ENCODE assay signal across 15 cellular contexts in the genomic region with DNA sequence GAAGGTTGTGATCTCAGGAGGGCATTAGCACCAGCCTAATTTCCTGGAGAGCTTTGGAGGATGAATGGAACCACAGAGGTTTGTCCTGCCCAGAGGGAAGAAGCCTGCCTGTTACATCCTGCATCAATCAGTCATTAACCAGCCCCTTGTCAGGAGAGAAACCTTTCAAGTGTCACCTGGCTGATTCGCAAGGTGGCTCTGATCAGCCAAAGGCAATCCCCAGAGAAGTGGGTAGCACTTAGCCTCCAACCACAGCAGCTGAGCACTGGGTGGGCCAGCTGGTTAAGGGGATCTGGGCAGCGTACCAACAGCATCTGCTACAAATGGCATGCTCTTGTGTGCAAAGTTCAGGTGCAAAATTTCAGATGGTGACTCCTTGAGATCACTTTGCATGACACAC. TPM values are rescaled to one million over a fixed set of nuclear protein-coding genes. Genes with fewer than 3 reads are reported as not detected.
A peak's percentile ranks its signal among the peaks of the same experiment; 100 is the strongest.
DNase-seq lines count a peak whose midpoint lies in the region; ATAC-seq and TF ChIP-seq lines count a peak whose summit lies in the region.
"Had no signal": no experiment of that assay in that cellular context is flagged by ENCODE, and none has a peak within 500 bp of the region (broad histone marks: within the 10 kb centered on the region; RNA-seq: fewer than 3 reads in every experiment).

No MANE protein-coding gene starts in this region.

- peaks cover 11% of the 10 kb centered on the region for H3K27me3 Mint-ChIP-seq in activated CD8-positive, alpha-beta T cell treated with anti-CD3 and anti-CD28 coated beads for 36 hours

- intact Hi-C loops in activated CD8-positive, alpha-beta T cell treated with anti-CD3 and anti-CD28 coated beads for 36 hours (cut with micrococcal nuclease): no loop called here

- CTCF ChIA-PET in activated CD8-positive, alpha-beta T cell treated with anti-CD3 and anti-CD28 coated beads for 36 hours (lab: Charles Lee): no interaction called here

- DNase-seq in DMS 273 (lab: John Stamatoyannopoulos, UW; ENCODE audit: unreplicated experiment): peak; percentile 90
- DNase-seq in NCI-H128 (lab: John Stamatoyannopoulos, UW; ENCODE audit: unreplicated experiment): peak; percentile 92
- peak; percentile 85 for DNase-seq in NCI-H345 treated with DMSO at 0.1 percent for 48 hours (lab: John Stamatoyannopoulos, UW; ENCODE audit: unreplicated experiment)
- DNase-seq in foreskin keratinocyte: no peak
- DNase-seq in NOMO-1 treated with DMSO at 0.1 percent for 48 hours (lab: John Stamatoyannopoulos, UW; ENCODE audit: unreplicated experiment): no peak
- DNase-seq in activated CD8-positive, alpha-beta T cell treated with anti-CD3 and anti-CD28 coated beads for 36 hours: no peak
- DNase-seq: activated CD4-positive, alpha-beta T cell treated with anti-CD3 and anti-CD28 coated beads, Interleukin-2, amount 50 U/mL, for 1 hour; activated naive CD4-positive, alpha-beta T cell treated with Interleukin-2 at 50 U/mL for 16 hours; Calu3; T-helper 1 cell had no signal

- no peak overlapping the region for H3K4me3 Mint-ChIP-seq in activated CD8-positive, alpha-beta T cell treated with anti-CD3 and anti-CD28 coated beads for 36 hours
- H3K4me3 Mint-ChIP-seq: central memory CD8-positive, alpha-beta T cell had no signal

- peaks cover 14% of the 10 kb centered on the region for H3K4me1 ChIP-seq in foreskin keratinocyte

- no peaks in the 10 kb centered on the region for H3K27me3 ChIP-seq in foreskin keratinocyte

- H3K36me3 Mint-ChIP-seq in activated CD8-positive, alpha-beta T cell treated with anti-CD3 and anti-CD28 coated beads for 36 hours (ENCODE audit: low read depth): peaks cover 4% of the 10 kb centered on the region

- no peaks in the 10 kb centered on the region for H3K9me3 Mint-ChIP-seq in activated CD8-positive, alpha-beta T cell treated with anti-CD3 and anti-CD28 coated beads for 36 hours
- H3K9me3 Mint-ChIP-seq: central memory CD8-positive, alpha-beta T cell had no signal

- ATAC-seq in foreskin keratinocyte (peak; percentile 18), HG02678 (IDR thresholded peaks at IDR 0.05; ENCODE audit: unreplicated experiment) (no peak), HG03095 (IDR thresholded peaks at IDR 0.05; ENCODE audit: unreplicated experiment) (no peak)
- ATAC-seq in activated CD8-positive, alpha-beta T cell treated with anti-CD3 and anti-CD28 coated beads for 36 hours: no peak
- ATAC-seq: esophagus mucosa, Right ventricle myocardium inferior had no signal

- POLR2A ChIA-PET in activated CD8-positive, alpha-beta T cell treated with anti-CD3 and anti-CD28 coated beads for 36 hours (lab: Charles Lee): no interaction called here

- TF ChIP-seq CTCF in foreskin keratinocyte (conservative IDR thresholded peaks at IDR 0.05): no peak
- TF ChIP-seq CTCF in activated CD8-positive, alpha-beta T cell treated with anti-CD3 and anti-CD28 coated beads for 36 hours (IDR thresholded peaks at IDR 0.05): no peak

- H3K27ac ChIP-seq in foreskin keratinocyte: no peak overlapping the region

- no peak overlapping the region for H3K27ac Mint-ChIP-seq in activated CD8-positive, alpha-beta T cell treated with anti-CD3 and anti-CD28 coated beads for 36 hours

- no peaks in the 10 kb centered on the region for H3K4me1 Mint-ChIP-seq in activated CD8-positive, alpha-beta T cell treated with anti-CD3 and anti-CD28 coated beads for 36 hours (ENCODE audit: low read depth)
- H3K4me1 Mint-ChIP-seq: central memory CD8-positive, alpha-beta T cell had no signal

RNA-seq across cellular contexts. Expression of a gene that starts 26.9 kb away (rescaled TPM):
- 9.7 and 10.2 TPM in 2 replicates for total RNA-seq in foreskin keratinocyte
- 2.5 and 3.0 TPM in 2 replicates for polyA plus RNA-seq in foreskin keratinocyte
- total RNA-seq in activated CD8-positive, alpha-beta T cell treated with anti-CD3 and anti-CD28 coated beads for 36 hours: under 1 TPM; 0.45 to 0.58 TPM

Comparison
In these comparisons a context has a peak if more than half of its experiments do, and no peak if none do; other contexts are left out.
1. DNase-seq: peak in DMS 273 (single experiment), NCI-H128 (single experiment) and NCI-H345 treated with DMSO at 0.1 percent for 48 hours (single experiment); none in foreskin keratinocyte (0 of 2), NOMO-1 treated with DMSO at 0.1 percent for 48 hours (single experiment) and activated CD8-positive, alpha-beta T cell treated with anti-CD3 and anti-CD28 coated beads for 36 hours (single experiment).